8 cellular contexts compared by ENCODE assay signal in genomic region chr11:64340671-64341335, GRCh38. TPM values are rescaled to one million over a fixed set of nuclear protein-coding genes. Genes with fewer than 3 reads are reported as not detected.
A peak's percentile ranks its signal among the peaks of the same experiment; 100 is the strongest.
DNase-seq lines count a peak whose midpoint lies in the region; ATAC-seq and TF ChIP-seq lines count a peak whose summit lies in the region.

No MANE protein-coding gene starts in this region.

- TF ChIP-seq CTCF in Calu3 (IDR thresholded peaks at IDR 0.05; ENCODE audit: unreplicated experiment) = no peak

- no peaks in the 10 kb centered on the region for H3K9me3 ChIP-seq in duodenal mucosa (ENCODE audit: control insufficient read depth in 1 of 2, low read length in 2 of 2)

- H3K9me3 Mint-ChIP-seq in Calu3 (ENCODE audit: low read depth, unreplicated experiment) = no peaks in the 10 kb centered on the region

- no peak overlapping the region for H3K9ac ChIP-seq in duodenal mucosa (ENCODE audit: low read depth in 1 of 2, low read length in 2 of 2)
- H3K9ac ChIP-seq in rectal smooth muscle tissue (ENCODE audit: low read length) = no peak overlapping the region

- BruUV-seq in Calu3 (replicated peaks; lab: Mats Ljungman, UMichigan) = no TSS peak

- H3K4me1 Mint-ChIP-seq in Calu3 (ENCODE audit: low read depth, unreplicated experiment) = peaks cover under 1% of the 10 kb centered on the region

- CTCF ChIA-PET in Calu3 (lab: Charles Lee) = interaction anchor here (1.2 kb wide), 1 partner anchor 14 kb away, joined by 6 read pairs; no protein-coding TSS in a partner anchor

- peak; percentile 29 for ATAC-seq in HG02981 (IDR thresholded peaks at IDR 0.05; ENCODE audit: unreplicated experiment)
- ATAC-seq in GM18861 (IDR thresholded peaks at IDR 0.05; ENCODE audit: unreplicated experiment) = no peak

- peak overlapping the region; percentile 50 for H3K27ac ChIP-seq in duodenal mucosa (ENCODE audit: low read depth, low read length)
- no peak overlapping the region for H3K27ac ChIP-seq in rectal smooth muscle tissue (ENCODE audit: low read depth, low read length)

- H3K27me3 ChIP-seq in duodenal mucosa (ENCODE audit: control insufficient read depth in 1 of 2, insufficient read depth in 2 of 2, low read length in 2 of 2) (no peaks in the 10 kb centered on the region), rectal smooth muscle tissue (ENCODE audit: control insufficient read depth, insufficient read depth, low read length) (no peaks in the 10 kb centered on the region)

- H3K36me3 ChIP-seq in duodenal mucosa (ENCODE audit: control insufficient read depth in 1 of 2, insufficient read depth in 2 of 2, low read length in 2 of 2) = no peaks in the 10 kb centered on the region
- no peaks in the 10 kb centered on the region for H3K36me3 ChIP-seq in rectal smooth muscle tissue (ENCODE audit: control insufficient read depth, insufficient read depth, low read length)

- peak overlapping the region; percentile 14 for H3K4me3 Mint-ChIP-seq in Calu3 (ENCODE audit: low read depth, unreplicated experiment)

- H3K4me1 ChIP-seq in duodenal mucosa (ENCODE audit: control insufficient read depth in 1 of 2, insufficient read depth in 2 of 2, low read length in 2 of 2) (peaks cover 21 to 28% of the 10 kb centered on the region in 2 donors), rectal smooth muscle tissue (ENCODE audit: control insufficient read depth, insufficient read depth, low read length) (peaks cover 9% of the 10 kb centered on the region)

- no peaks in the 10 kb centered on the region for H3K36me3 Mint-ChIP-seq in Calu3 (ENCODE audit: insufficient read depth, unreplicated experiment)

- no peak for DNase-seq in Calu3
- peak; percentile 56 for DNase-seq in activated CD4-positive, CD25-positive, alpha-beta regulatory T cell treated with anti-CD3 and anti-CD28 coated beads, Interleukin-2, amount 50 U/mL, for 16 hours (ENCODE audit: low read depth, low spot score)
- DNase-seq in NCI-H1417 (lab: John Stamatoyannopoulos, UW) = no peak
- no peak for DNase-seq in NCI-H2196 treated with DMSO at 0.1 percent for 48 hours (lab: John Stamatoyannopoulos, UW; ENCODE audit: unreplicated experiment)

- intact Hi-C loops in Calu3 (cut with micrococcal nuclease; ENCODE audit: unreplicated experiment) = no loop called here

- H3K27me3 Mint-ChIP-seq in Calu3 (ENCODE audit: unreplicated experiment) = no peaks in the 10 kb centered on the region

- H3K4me3 ChIP-seq in duodenal mucosa (ENCODE audit: low read depth in 1 of 2, low read length in 2 of 2) (peak overlapping the region in 1 of 2 donors; percentile 57), rectal smooth muscle tissue (ENCODE audit: low read length) (peak overlapping the region; percentile 58)

- H3K27ac Mint-ChIP-seq in Calu3 (ENCODE audit: unreplicated experiment) = no peak overlapping the region

RNA-seq across cellular contexts. Expression of gene CCDC88B, which starts 0.8 kb away (rescaled TPM):
- 7.6 and 8.2 TPM in 2 replicates for total RNA-seq in Calu3 (2022)

RNA-seq across cellular contexts. Expression of gene RPS6KA4, which starts 18.2 kb away (rescaled TPM):
- 46.0 and 56.5 TPM in 2 replicates for total RNA-seq in Calu3 (2022)

RNA-seq across cellular contexts. Expression of gene PRDX5, which starts 22.9 kb away (rescaled TPM):
- 165 TPM in 2 replicates for total RNA-seq in Calu3 (2022)

RNA-seq across cellular contexts. Expression of gene TRMT112, which starts 23.4 kb away (rescaled TPM):
- 197 and 211 TPM in 2 replicates for total RNA-seq in Calu3 (2022)

RNA-seq across cellular contexts. Expression of gene ESRRA, which starts 35.5 kb away (rescaled TPM):
- total RNA-seq in Calu3 (2022) = 53.4 and 59.7 TPM in 2 replicates
